In the genomic region with DNA sequence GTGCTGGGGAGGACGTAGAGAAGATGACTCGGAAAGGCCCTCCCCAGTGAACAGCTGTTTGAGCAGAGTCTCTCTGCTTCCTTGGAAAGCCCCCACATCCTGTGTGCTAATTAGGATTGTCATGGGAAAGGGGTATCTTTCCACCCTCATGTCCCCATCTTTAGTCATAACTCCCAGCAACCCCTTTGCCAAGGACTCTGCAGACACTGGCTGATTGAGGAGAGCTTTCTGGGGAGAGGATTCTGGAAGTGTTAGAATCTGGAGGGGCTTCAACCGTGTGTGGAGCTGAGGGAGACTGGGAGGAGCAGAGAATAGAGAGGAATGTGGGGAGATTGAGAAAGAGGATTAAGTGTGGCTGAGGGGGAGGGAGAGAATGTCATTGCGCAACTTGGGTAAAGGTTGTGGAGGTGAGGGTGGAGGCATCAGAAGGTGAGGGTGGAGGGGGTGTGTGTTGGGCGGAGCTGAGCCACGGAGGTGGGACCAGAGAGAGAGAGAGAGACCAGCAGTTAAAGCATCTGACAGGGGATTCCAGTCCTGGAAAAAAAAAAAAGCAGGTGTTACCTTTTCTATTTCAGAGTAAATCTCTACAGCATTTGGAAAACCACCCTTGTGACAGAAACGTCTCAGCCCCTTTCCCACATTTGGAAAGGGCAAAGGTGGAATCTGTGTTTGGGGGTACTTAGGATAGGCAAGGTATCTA, we compare ENCODE assay signal across 9 cellular contexts. TPM values are rescaled to one million over a fixed set of nuclear protein-coding genes. Genes with fewer than 3 reads are reported as not detected.
DNase-seq lines count a peak whose midpoint lies in the region; ATAC-seq and TF ChIP-seq lines count a peak whose summit lies in the region.
"Had no signal": no experiment of that assay in that cellular context is flagged by ENCODE, and none has a peak within 500 bp of the region (broad histone marks: within the 10 kb centered on the region; RNA-seq: fewer than 3 reads in every experiment).

No MANE protein-coding gene starts in this region.

- peak overlapping the region; percentile 52 for H3K27ac ChIP-seq in AG04450 (ENCODE audit: low read depth, low read length)
- peak overlapping the region; percentile 96 for H3K27ac ChIP-seq in epithelial cell of prostate

- intact Hi-C loops in activated CD8-positive, alpha-beta T cell treated with anti-CD3 and anti-CD28 coated beads for 36 hours (cut with micrococcal nuclease): loop anchor here (5.0 kb wide), 1 partner anchor 113 kb away; no protein-coding TSS in a partner anchor

- DNase-seq in AG04450 (ENCODE audit: low read depth, low spot score) (no peak), epithelial cell of prostate (ENCODE audit: low read depth, low spot score) (peak; percentile 69), hepatic stellate cell (ENCODE audit: low spot score) (no peak), NCI-H187 (lab: John Stamatoyannopoulos, UW) (no peak)
- no peak for DNase-seq in activated CD4-positive, CD25-positive, alpha-beta regulatory T cell (lab: John Stamatoyannopoulos, UW)
- no peak for DNase-seq in activated CD8-positive, alpha-beta T cell treated with anti-CD3 and anti-CD28 coated beads for 36 hours
- DNase-seq: COR-L47 had no signal

- H3K4me3 Mint-ChIP-seq in IgD-negative memory B cell (peak overlapping the region in 3 of 4 donors; percentile 13 to 78 (median 77)), nephron (peak overlapping the region; percentile 93 to 98 (median 96))
- H3K4me3 Mint-ChIP-seq in activated CD8-positive, alpha-beta T cell treated with anti-CD3 and anti-CD28 coated beads for 36 hours: no peak overlapping the region

- no peak for ATAC-seq in activated CD8-positive, alpha-beta T cell treated with anti-CD3 and anti-CD28 coated beads for 36 hours

- H3K27ac Mint-ChIP-seq in IgD-negative memory B cell (peak overlapping the region in 1 of 3 donors; percentile 50), nephron (peak overlapping the region; percentile 71 to 96 (median 92))
- no peak overlapping the region for H3K27ac Mint-ChIP-seq in activated CD8-positive, alpha-beta T cell treated with anti-CD3 and anti-CD28 coated beads for 36 hours

- peak overlapping the region; percentile 71 for H3K4me3 ChIP-seq in AG04450 (ENCODE audit: low read depth, low read length)

- peaks cover 13 to 17% (median 14%) of the 10 kb centered on the region in 3 donors for H3K4me1 Mint-ChIP-seq in IgD-negative memory B cell
- peaks cover 41% of the 10 kb centered on the region for H3K4me1 Mint-ChIP-seq in nephron
- H3K4me1 Mint-ChIP-seq in activated CD8-positive, alpha-beta T cell treated with anti-CD3 and anti-CD28 coated beads for 36 hours (ENCODE audit: low read depth): peaks cover 9% of the 10 kb centered on the region

- CTCF ChIA-PET in AG04450 (lab: Charles Lee): interaction anchor here (0.7 to 8.6 kb wide), 8 partner anchors 12 to 47 kb away, joined by 3 to 151 read pairs (median 6); no protein-coding TSS in a partner anchor
- CTCF ChIA-PET in activated CD8-positive, alpha-beta T cell treated with anti-CD3 and anti-CD28 coated beads for 36 hours (lab: Charles Lee): interaction anchor here (0.6 to 9.9 kb wide), 6 partner anchors 11 to 256 kb away, joined by 3 to 180 read pairs (median 8); no protein-coding TSS in a partner anchor

- peaks cover 3% of the 10 kb centered on the region for H3K27me3 ChIP-seq in AG04450 (ENCODE audit: control insufficient read depth, insufficient read depth, low read length)

- no peaks in the 10 kb centered on the region for H3K9me3 ChIP-seq in AG04450 (ENCODE audit: control insufficient read depth, insufficient read depth, low read length)

- POLR2A ChIA-PET in AG04450 (lab: Yijun Ruan, JAX): interaction anchor here (1.0 to 1.1 kb wide), 2 partner anchors 11 to 50 kb away, joined by 3 read pairs; no protein-coding TSS in a partner anchor
- POLR2A ChIA-PET in activated CD8-positive, alpha-beta T cell treated with anti-CD3 and anti-CD28 coated beads for 36 hours (lab: Charles Lee): interaction anchor here (1.0 to 1.5 kb wide), 3 partner anchors 12 to 21 kb away, joined by 3 to 5 read pairs (median 3); no protein-coding TSS in a partner anchor

- TF ChIP-seq CTCF in AG04450 (IDR thresholded peaks at IDR 0.05; ENCODE audit: low read depth, low read length) (no peak), nephron (IDR thresholded peaks at IDR 0.05; ENCODE audit: unreplicated experiment in 3 of 3) (no peak)
- no peak for TF ChIP-seq CTCF in activated CD8-positive, alpha-beta T cell treated with anti-CD3 and anti-CD28 coated beads for 36 hours (IDR thresholded peaks at IDR 0.05)

- H3K9me3 Mint-ChIP-seq in IgD-negative memory B cell: peaks cover 0 to 6% (median 5%) of the 10 kb centered on the region in 3 donors
- no peaks in the 10 kb centered on the region for H3K9me3 Mint-ChIP-seq in nephron
- no peaks in the 10 kb centered on the region for H3K9me3 Mint-ChIP-seq in activated CD8-positive, alpha-beta T cell treated with anti-CD3 and anti-CD28 coated beads for 36 hours

- H3K36me3 Mint-ChIP-seq in IgD-negative memory B cell: peaks cover 5% of the 10 kb centered on the region
- peaks cover 20% of the 10 kb centered on the region for H3K36me3 Mint-ChIP-seq in nephron (ENCODE audit: low read depth)
- H3K36me3 Mint-ChIP-seq in activated CD8-positive, alpha-beta T cell treated with anti-CD3 and anti-CD28 coated beads for 36 hours (ENCODE audit: low read depth): no peaks in the 10 kb centered on the region

- H3K27me3 Mint-ChIP-seq in IgD-negative memory B cell (no peaks in the 10 kb centered on the region), nephron (ENCODE audit: low read depth) (no peaks in the 10 kb centered on the region)
- H3K27me3 Mint-ChIP-seq in activated CD8-positive, alpha-beta T cell treated with anti-CD3 and anti-CD28 coated beads for 36 hours: peaks cover 13% of the 10 kb centered on the region

RNA-seq across cellular contexts. Expression of gene DTX4, which starts 2.2 kb away (rescaled TPM):
- polyA plus RNA-seq in AG04450 (2011; rRNA removed): 1.4 and 2.2 TPM in 2 replicates
- polyA minus RNA-seq in AG04450 (2011; rRNA and poly(A)+ RNA removed): 3.2 and 5.3 TPM in 2 replicates
- polyA plus RNA-seq in IgD-negative memory B cell: 4.5 TPM
- total RNA-seq in activated CD8-positive, alpha-beta T cell treated with anti-CD3 and anti-CD28 coated beads for 36 hours: under 1 TPM; 0.16 to 0.29 TPM

RNA-seq across cellular contexts. Expression of gene FAM111A, which starts 31.5 kb away (rescaled TPM):
- polyA plus RNA-seq in AG04450 (2011; rRNA removed): 20.6 and 23.1 TPM in 2 replicates
- polyA minus RNA-seq in AG04450 (2011; rRNA and poly(A)+ RNA removed): 13.2 and 15.0 TPM in 2 replicates
- polyA plus RNA-seq in IgD-negative memory B cell: 23.7 TPM
- 10 to 100 TPM; 71.8 to 74.5 TPM for total RNA-seq in activated CD8-positive, alpha-beta T cell treated with anti-CD3 and anti-CD28 coated beads for 36 hours

RNA-seq across cellular contexts. Expression of gene MPEG1, which starts 38.6 kb away (rescaled TPM):
- polyA plus RNA-seq in AG04450 (2011; rRNA removed): not detected in 2 replicates
- polyA minus RNA-seq in AG04450 (2011; rRNA and poly(A)+ RNA removed): not detected in 2 replicates
- 51.8 TPM for polyA plus RNA-seq in IgD-negative memory B cell
- not detected for total RNA-seq in activated CD8-positive, alpha-beta T cell treated with anti-CD3 and anti-CD28 coated beads for 36 hours

Comparison
In these comparisons a context has a peak if more than half of its experiments do, and no peak if none do; other contexts are left out.
1. RNA of gene MPEG1, which starts 38.6 kb away (polyA plus RNA-seq): 51.8 TPM in IgD-negative memory B cell (single experiment); not detected in AG04450; every median in the first group is over 10 times any median in the second.